10 cellular contexts compared by ENCODE assay signal in the genomic region with DNA sequence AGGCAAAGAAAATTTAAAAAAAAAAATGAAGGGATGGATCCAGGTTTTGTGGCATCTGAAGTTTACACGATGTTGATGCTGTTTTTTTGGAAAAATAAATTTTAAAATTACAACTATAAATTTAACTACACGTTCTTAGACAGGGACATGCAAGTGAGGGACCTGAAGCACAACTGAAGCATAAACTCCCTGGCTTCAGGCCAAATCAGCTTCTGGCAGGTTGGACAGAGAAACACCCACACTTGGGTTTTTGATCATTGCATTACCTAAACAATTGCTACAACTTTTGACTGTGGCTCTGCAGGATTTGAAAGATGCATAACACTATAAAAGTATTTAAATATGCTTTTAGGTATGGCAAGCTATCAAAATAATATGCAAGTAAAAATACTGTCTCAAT.
"Had no signal": no experiment of that assay in that cellular context is flagged by ENCODE, and none has a peak within 500 bp of the region (broad histone marks: within the 10 kb centered on the region; RNA-seq: fewer than 3 reads in every experiment).

No MANE protein-coding gene starts in this region.

- DNase-seq: activated CD4-positive, alpha-beta T cell treated with anti-CD3 and anti-CD28 coated beads for 48 hours; activated CD8-positive, alpha-beta memory T cell treated with anti-CD3 and anti-CD28 coated beads, Interleukin-2, amount 50 U/mL, for 48 hours; activated CD8-positive, alpha-beta T cell treated with anti-CD3 and anti-CD28 coated beads, Interleukin-2, amount 10 ng/mL, durations not matched to agents 7 days and 5 days; aorta; dorsolateral prefrontal cortex; hippocampal formation; stimulated activated CD4-positive, alpha-beta T cell treated with anti-CD3 and anti-CD28 coated beads, Interleukin-2, amount 100 ng/mL, for 48 hours; stimulated activated CD8-positive, alpha-beta memory T cell treated with anti-CD3 and anti-CD28 coated beads, Interleukin-4, amount 100 ng/mL, for 48 hours; stimulated activated naive CD8-positive, alpha-beta T cell treated with anti-CD3 and anti-CD28 coated beads, Interleukin-15, Interleukin-2, amounts not matched to agents 100 U/mL and 50 U/mL, for 24 hours had no signal

- ATAC-seq: activated CD8-positive, alpha-beta T cell treated with anti-CD3 and anti-CD28 coated beads, Interleukin-2, amount 10 ng/mL, durations not matched to agents 7 days and 5 days; stimulated activated naive CD8-positive, alpha-beta T cell treated with anti-CD3 and anti-CD28 coated beads, Interleukin-15, Interleukin-2, amounts not matched to agents 100 U/mL and 50 U/mL, for 24 hours; WTC11 had no signal
